ENCODE assay signal across 20 cellular contexts in the genomic region with DNA sequence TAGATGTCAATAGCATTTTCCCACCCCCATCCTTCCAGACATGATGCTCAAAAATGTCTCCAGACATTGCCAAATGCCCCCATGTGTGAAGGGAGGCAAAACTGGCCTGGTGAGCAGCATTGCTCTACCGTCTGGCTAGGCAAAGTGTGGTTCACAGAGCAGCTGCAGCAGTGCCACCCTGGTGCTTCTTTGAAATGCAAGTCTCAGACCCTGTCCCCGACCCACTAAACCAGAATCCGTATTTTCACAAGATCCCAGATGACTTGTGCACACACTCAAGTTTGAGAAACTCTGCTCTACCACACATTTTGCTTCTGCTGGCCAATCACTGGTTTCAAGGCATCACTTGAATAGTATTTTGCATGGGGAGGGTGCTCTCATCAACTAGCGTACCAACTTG.
"Had no signal": no experiment of that assay in that cellular context is flagged by ENCODE, and none has a peak within 500 bp of the region (broad histone marks: within the 10 kb centered on the region; RNA-seq: fewer than 3 reads in every experiment).

No MANE protein-coding gene starts in this region.

- H3K9me3 ChIP-seq: colonic mucosa, esophagus muscularis mucosa, gastroesophageal sphincter, left lung, lower lobe of right lung, mucosa of descending colon had no signal

- H3K27ac Mint-ChIP-seq: dendritic cell treated with granulocyte-macrophage colony-stimulating factor and Interleukin-4, amounts not matched to agents 40 ng/mL and 50 ng/mL, for 4 days; effector memory CD8-positive, alpha-beta T cell; immature natural killer cell; mesothelial cell of epicardium; naive B cell; naive thymus-derived CD8-positive, alpha-beta T cell had no signal

- H3K9me3 Mint-ChIP-seq: dendritic cell treated with granulocyte-macrophage colony-stimulating factor and Interleukin-4, amounts not matched to agents 40 ng/mL and 50 ng/mL, for 4 days; effector memory CD8-positive, alpha-beta T cell; immature natural killer cell; mesothelial cell of epicardium; naive thymus-derived CD8-positive, alpha-beta T cell had no signal

- DNase-seq: colonic mucosa; cortex of kidney; effector CD8-positive, alpha-beta T cell; effector memory CD8-positive, alpha-beta T cell; foreskin keratinocyte; heart left ventricle; immature natural killer cell; left cardiac atrium; left lung; left ventricle myocardium superior; lower lobe of right lung; mesenchymal stem cell; mucosa of descending colon; naive B cell; naive thymus-derived CD8-positive, alpha-beta T cell had no signal

- H3K4me3 ChIP-seq: colonic mucosa, esophagus muscularis mucosa, gastroesophageal sphincter, hepatocyte, left lung, lower lobe of right lung, mucosa of descending colon had no signal

- H3K27ac ChIP-seq: colonic mucosa, esophagus muscularis mucosa, foreskin keratinocyte, gastroesophageal sphincter, heart left ventricle, hepatocyte, left lung, lower lobe of right lung had no signal

- H3K36me3 ChIP-seq: colonic mucosa, esophagus muscularis mucosa, gastroesophageal sphincter, heart left ventricle, left lung, lower lobe of right lung had no signal

- ATAC-seq: effector memory CD8-positive, alpha-beta T cell; gastroesophageal sphincter; mucosa of descending colon; naive thymus-derived CD8-positive, alpha-beta T cell had no signal

- H3K4me1 ChIP-seq: colonic mucosa, foreskin keratinocyte, gastroesophageal sphincter, heart left ventricle, left lung, lower lobe of right lung had no signal

- H3K27me3 ChIP-seq: colonic mucosa, esophagus muscularis mucosa, gastroesophageal sphincter, heart left ventricle, hepatocyte, left lung had no signal

- H3K4me3 Mint-ChIP-seq: dendritic cell treated with granulocyte-macrophage colony-stimulating factor and Interleukin-4, amounts not matched to agents 40 ng/mL and 50 ng/mL, for 4 days; effector memory CD8-positive, alpha-beta T cell; immature natural killer cell; naive B cell; naive thymus-derived CD8-positive, alpha-beta T cell had no signal

- H3K36me3 Mint-ChIP-seq: immature natural killer cell; mesothelial cell of epicardium; naive B cell; naive thymus-derived CD8-positive, alpha-beta T cell had no signal

- H3K27me3 Mint-ChIP-seq: dendritic cell treated with granulocyte-macrophage colony-stimulating factor and Interleukin-4, amounts not matched to agents 40 ng/mL and 50 ng/mL, for 4 days had no signal

- H3K4me1 Mint-ChIP-seq: immature natural killer cell; naive B cell; naive thymus-derived CD8-positive, alpha-beta T cell had no signal
